Comparison of ENCODE assay signal across 1 cellular context in genomic region chr6:37507082-37507481, GRCh38.
TF ChIP-seq lines count a peak whose summit lies in the region.

No MANE protein-coding gene starts in this region.

TF ChIP-seq in H1, 55 proteins besides CTCF, POLR2A, EP300 and RAD21:
- TF ChIP-seq BACH1 (IDR thresholded peaks at IDR 0.05; ENCODE audit: low read length) (no peak), MAX (IDR thresholded peaks at IDR 0.05) (no peak), BRCA1 (IDR thresholded peaks at IDR 0.05; ENCODE audit: low read depth, low read length) (no peak), CREB1 (IDR thresholded peaks at IDR 0.05) (no peak), CBX5 (IDR thresholded peaks at IDR 0.05; ENCODE audit: low read depth, low read length) (no peak), SP1 (IDR thresholded peaks at IDR 0.05; ENCODE audit: low read depth, low read length) (peak; percentile 51; the same call in 1 of the 2 replicates), CBX8 (IDR thresholded peaks at IDR 0.05; ENCODE audit: borderline replicate concordance, low read depth, low read length) (no peak), NANOG (IDR thresholded peaks at IDR 0.05; ENCODE audit: insufficient read depth, low read depth, low read length, poor library complexity, severe bottlenecking) (no peak)
- TF ChIP-seq, protein P1, sequence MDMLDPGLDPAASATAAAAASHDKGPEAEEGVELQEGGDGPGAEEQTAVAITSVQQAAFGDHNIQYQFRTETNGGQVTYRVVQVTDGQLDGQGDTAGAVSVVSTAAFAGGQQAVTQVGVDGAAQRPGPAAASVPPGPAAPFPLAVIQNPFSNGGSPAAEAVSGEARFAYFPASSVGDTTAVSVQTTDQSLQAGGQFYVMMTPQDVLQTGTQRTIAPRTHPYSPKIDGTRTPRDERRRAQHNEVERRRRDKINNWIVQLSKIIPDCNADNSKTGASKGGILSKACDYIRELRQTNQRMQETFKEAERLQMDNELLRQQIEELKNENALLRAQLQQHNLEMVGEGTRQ (IDR thresholded peaks at IDR 0.05; ENCODE audit: low read length) = peak; percentile 62; the same call in 1 of the 2 replicates
TF ChIP-seq in H1: peak in this region for 2.
